Comparison of ENCODE assay signal across 1 cellular context in the genomic region with DNA sequence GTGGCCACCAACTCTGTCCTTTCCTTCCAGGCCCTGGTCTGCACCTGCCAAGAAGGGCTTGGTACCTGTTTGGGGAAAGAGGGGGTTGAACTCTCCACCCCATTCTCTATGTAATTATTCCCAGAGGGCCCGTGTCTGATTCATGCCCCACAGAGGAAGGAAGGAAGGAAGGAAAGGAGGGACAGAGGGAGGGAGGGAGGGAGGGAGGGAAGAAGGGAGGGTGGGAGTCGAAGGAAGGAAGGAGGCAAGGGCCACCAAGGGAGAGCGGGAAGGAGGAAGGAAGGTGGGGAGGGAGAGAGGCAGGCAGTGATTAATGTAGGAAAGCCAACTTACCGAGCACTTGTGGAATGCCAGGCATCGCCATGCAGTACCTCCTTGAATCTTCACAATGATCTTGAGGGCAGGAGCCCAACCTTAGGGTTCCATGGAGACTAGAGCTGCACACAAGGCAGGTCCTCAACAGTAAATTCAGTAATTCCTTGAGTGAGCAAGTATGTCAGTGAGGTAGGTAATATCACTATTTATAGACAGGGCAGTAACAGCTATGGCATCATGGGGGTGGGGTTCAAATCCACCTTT.
TF ChIP-seq lines count a peak whose summit lies in the region.

No MANE protein-coding gene starts in this region.

TF ChIP-seq in K562, 482 proteins besides CTCF, POLR2A, EP300 and RAD21 (continued from another document):
- TF ChIP-seq, protein P1, sequence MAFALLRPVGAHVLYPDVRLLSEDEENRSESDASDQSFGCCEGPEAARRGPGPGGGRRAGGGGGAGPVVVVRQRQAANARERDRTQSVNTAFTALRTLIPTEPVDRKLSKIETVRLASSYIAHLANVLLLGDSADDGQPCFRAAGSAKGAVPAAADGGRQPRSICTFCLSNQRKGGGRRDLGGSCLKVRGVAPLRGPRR (CRISPR knock-in tag; IDR thresholded peaks at IDR 0.05): no peak
